Comparison of ENCODE assay signal across 1 cellular context in the genomic region with DNA sequence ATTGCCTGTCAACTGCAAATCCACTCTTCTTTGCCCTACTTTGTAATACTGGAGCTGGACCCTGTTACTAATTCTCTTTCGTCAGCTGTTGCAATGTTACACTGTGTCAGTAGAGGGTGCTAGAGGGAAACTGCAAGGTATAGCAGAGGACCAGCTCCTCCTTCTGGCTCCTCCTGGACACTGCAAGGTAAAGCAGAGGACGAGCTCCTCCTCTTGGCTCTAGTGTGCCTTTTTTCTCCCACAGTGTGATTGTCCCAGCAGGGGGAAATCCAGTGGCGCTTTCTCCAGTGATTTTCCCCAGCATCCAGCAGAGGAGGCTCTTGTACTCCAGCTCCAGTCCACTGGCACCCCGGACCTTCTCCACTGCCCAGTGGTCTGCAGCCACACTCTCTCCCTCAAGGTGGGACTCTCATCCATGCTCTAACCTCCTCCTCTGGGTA.
A peak's percentile ranks its signal among the peaks of the same experiment; 100 is the strongest.
TF ChIP-seq lines count a peak whose summit lies in the region.

No MANE protein-coding gene starts in this region.

TF ChIP-seq in GM12878, 131 proteins besides CTCF, POLR2A, EP300 and RAD21 (continued from another document):
- TF ChIP-seq, protein P1, sequence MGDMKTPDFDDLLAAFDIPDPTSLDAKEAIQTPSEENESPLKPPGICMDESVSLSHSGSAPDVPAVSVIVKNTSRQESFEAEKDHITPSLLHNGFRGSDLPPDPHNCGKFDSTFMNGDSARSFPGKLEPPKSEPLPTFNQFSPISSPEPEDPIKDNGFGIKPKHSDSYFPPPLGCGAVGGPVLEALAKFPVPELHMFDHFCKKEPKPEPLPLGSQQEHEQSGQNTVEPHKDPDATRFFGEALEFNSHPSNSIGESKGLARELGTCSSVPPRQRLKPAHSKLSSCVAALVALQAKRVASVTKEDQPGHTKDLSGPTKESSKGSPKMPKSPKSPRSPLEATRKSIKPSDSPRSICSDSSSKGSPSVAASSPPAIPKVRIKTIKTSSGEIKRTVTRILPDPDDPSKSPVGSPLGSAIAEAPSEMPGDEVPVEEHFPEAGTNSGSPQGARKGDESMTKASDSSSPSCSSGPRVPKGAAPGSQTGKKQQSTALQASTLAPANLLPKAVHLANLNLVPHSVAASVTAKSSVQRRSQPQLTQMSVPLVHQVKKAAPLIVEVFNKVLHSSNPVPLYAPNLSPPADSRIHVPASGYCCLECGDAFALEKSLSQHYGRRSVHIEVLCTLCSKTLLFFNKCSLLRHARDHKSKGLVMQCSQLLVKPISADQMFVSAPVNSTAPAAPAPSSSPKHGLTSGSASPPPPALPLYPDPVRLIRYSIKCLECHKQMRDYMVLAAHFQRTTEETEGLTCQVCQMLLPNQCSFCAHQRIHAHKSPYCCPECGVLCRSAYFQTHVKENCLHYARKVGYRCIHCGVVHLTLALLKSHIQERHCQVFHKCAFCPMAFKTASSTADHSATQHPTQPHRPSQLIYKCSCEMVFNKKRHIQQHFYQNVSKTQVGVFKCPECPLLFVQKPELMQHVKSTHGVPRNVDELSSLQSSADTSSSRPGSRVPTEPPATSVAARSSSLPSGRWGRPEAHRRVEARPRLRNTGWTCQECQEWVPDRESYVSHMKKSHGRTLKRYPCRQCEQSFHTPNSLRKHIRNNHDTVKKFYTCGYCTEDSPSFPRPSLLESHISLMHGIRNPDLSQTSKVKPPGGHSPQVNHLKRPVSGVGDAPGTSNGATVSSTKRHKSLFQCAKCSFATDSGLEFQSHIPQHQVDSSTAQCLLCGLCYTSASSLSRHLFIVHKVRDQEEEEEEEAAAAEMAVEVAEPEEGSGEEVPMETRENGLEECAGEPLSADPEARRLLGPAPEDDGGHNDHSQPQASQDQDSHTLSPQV (IDR thresholded peaks at IDR 0.05) = peak; percentile 96
- peak; percentile 44; the same call in 1 of the 2 replicates for TF ChIP-seq TBL1XR1 (IDR thresholded peaks at IDR 0.05; ENCODE audit: low read depth, low read length)
- 0 out of 2 replicates have a peak, but pooled peaks have one; percentile 41 for TF ChIP-seq TCF12 (IDR thresholded peaks at IDR 0.05; ENCODE audit: low read depth, low read length)
- peak; percentile 45 for TF ChIP-seq SP1 (IDR thresholded peaks at IDR 0.05; ENCODE audit: low read depth, low read length)
- TF ChIP-seq CREB1 (IDR thresholded peaks at IDR 0.05; ENCODE audit: low read depth) = peak; percentile 54; the same call in 1 of the 2 replicates
- TF ChIP-seq, protein P2, sequence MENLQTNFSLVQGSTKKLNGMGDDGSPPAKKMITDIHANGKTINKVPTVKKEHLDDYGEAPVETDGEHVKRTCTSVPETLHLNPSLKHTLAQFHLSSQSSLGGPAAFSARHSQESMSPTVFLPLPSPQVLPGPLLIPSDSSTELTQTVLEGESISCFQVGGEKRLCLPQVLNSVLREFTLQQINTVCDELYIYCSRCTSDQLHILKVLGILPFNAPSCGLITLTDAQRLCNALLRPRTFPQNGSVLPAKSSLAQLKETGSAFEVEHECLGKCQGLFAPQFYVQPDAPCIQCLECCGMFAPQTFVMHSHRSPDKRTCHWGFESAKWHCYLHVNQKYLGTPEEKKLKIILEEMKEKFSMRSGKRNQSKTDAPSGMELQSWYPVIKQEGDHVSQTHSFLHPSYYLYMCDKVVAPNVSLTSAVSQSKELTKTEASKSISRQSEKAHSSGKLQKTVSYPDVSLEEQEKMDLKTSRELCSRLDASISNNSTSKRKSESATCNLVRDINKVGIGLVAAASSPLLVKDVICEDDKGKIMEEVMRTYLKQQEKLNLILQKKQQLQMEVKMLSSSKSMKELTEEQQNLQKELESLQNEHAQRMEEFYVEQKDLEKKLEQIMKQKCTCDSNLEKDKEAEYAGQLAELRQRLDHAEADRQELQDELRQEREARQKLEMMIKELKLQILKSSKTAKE (IDR thresholded peaks at IDR 0.05; ENCODE audit: low read depth, poor library complexity, severe bottlenecking) = peak; percentile 20
- no peak for TF ChIP-seq MTA2 (IDR thresholded peaks at IDR 0.05; ENCODE audit: low read depth)
- TF ChIP-seq STAT1 (conservative IDR thresholded peaks at IDR 0.05) = 0 out of 2 replicates have a peak, but pooled peaks have one; percentile 57
- TF ChIP-seq, protein P3, sequence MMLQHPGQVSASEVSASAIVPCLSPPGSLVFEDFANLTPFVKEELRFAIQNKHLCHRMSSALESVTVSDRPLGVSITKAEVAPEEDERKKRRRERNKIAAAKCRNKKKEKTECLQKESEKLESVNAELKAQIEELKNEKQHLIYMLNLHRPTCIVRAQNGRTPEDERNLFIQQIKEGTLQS (IDR thresholded peaks at IDR 0.05; ENCODE audit: borderline replicate concordance, extremely low read depth, low read depth, low read length) = peak; percentile 71; the same call in 1 of the 2 replicates
- TF ChIP-seq SMARCA5 (IDR thresholded peaks at IDR 0.05) = peak; percentile 98
- TF ChIP-seq YY1 (IDR thresholded peaks at IDR 0.05; ENCODE audit: low read depth, low read length) = peak; percentile 84
- TF ChIP-seq IKZF1 (conservative IDR thresholded peaks at IDR 0.05) = peak; percentile 46
- peak; percentile 61; the same call in 1 of the 2 replicates for TF ChIP-seq NFYA (IDR thresholded peaks at IDR 0.05; ENCODE audit: borderline replicate concordance, low read depth, low read length)
- peak; percentile 68 for TF ChIP-seq CREM (IDR thresholded peaks at IDR 0.05; ENCODE audit: low read depth)
